Comparison of ENCODE assay signal across 1 cellular context in genomic region chr1:114668373-114668772, GRCh38.
TF ChIP-seq lines count a peak whose summit lies in the region.

No MANE protein-coding gene starts in this region.

TF ChIP-seq in WTC11, 78 proteins besides CTCF, POLR2A, EP300 and RAD21 (continued from another document):
- no peak for TF ChIP-seq TCF7 (CRISPR knock-in tag; IDR thresholded peaks at IDR 0.05; ENCODE audit: low read depth)
- no peak for TF ChIP-seq FOXP4 (CRISPR knock-in tag; IDR thresholded peaks at IDR 0.05)
- TF ChIP-seq SMAD3 (CRISPR knock-in tag; IDR thresholded peaks at IDR 0.05; ENCODE audit: borderline replicate concordance), result no peak
- no peak for TF ChIP-seq OVOL2 (CRISPR knock-in tag; IDR thresholded peaks at IDR 0.05; ENCODE audit: borderline replicate concordance)
- no peak for TF ChIP-seq ZNF416 (CRISPR knock-in tag; IDR thresholded peaks at IDR 0.05)
- TF ChIP-seq HMGXB4 (CRISPR knock-in tag; IDR thresholded peaks at IDR 0.05), result no peak
- no peak for TF ChIP-seq EMX1 (CRISPR knock-in tag; IDR thresholded peaks at IDR 0.05)
- no peak for TF ChIP-seq CREB1 (CRISPR knock-in tag; IDR thresholded peaks at IDR 0.05)
- no peak for TF ChIP-seq ZBTB21 (CRISPR knock-in tag; IDR thresholded peaks at IDR 0.05; ENCODE audit: borderline replicate concordance)
- TF ChIP-seq GRHL2 (CRISPR knock-in tag; IDR thresholded peaks at IDR 0.05; ENCODE audit: insufficient replicate concordance, severe bottlenecking), result no peak
- no peak for TF ChIP-seq STAT6 (CRISPR knock-in tag; conservative IDR thresholded peaks at IDR 0.05; ENCODE audit: low read depth)
